1 cellular context compared by ENCODE assay signal in the genomic region with DNA sequence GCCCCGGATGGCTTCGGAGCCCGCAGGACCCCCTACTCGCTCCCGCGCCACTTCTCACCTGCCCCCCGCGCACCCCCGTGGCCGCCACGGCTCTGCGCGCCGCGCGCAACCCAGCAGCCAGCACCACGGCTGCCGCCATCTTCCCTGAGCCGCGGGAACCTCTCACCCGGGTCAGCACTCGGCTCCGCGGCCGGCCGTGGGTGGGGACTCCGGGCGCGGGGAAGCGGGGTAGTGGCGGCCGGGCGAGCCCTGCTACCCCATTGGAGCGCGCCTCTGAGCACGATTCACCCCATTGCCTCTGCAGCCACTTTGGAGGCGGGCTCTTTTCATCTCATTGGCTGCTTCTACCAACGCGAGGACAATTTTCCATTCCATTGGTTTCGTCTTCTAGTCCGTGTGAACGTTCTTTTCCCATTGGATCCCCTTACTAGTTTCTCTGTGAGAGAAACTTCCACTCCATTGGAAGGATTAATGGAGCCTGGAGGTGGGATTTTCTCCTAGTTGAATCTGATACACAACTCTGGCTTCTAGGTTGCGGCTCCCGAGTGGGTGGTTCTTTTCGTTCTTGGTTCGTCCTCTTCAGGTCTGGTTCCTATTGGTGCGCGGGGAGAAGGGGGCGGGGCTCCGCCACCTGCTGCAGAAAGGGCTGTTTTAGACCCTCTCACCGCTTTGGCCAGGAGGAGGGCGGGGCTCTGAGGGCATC.
A peak's percentile ranks its signal among the peaks of the same experiment; 100 is the strongest.
TF ChIP-seq lines count a peak whose summit lies in the region.

TSS of gene HINT2 (minus strand) at position 202 of the 703 bp plus-strand sequence. CDS start at position 139, 63 bp downstream.

TF ChIP-seq in GM12878, 131 proteins besides CTCF, POLR2A, EP300 and RAD21 (continued from another document and continues in another):
- peak; percentile 74; the same call in 1 of the 2 replicates for TF ChIP-seq TAF1 (IDR thresholded peaks at IDR 0.05; ENCODE audit: borderline replicate concordance, low read depth, low read length)
- peak; percentile 48 to 61; a peak in 2 of 4 replicates for TF ChIP-seq IKZF2 (IDR thresholded peaks at IDR 0.05)
- peak; percentile 70 for TF ChIP-seq E2F8 (IDR thresholded peaks at IDR 0.05; ENCODE audit: low read depth, partially characterized antibody)
- 0 out of 2 replicates have a peak, but pooled peaks have one; percentile 42 for TF ChIP-seq SREBF2 (IDR thresholded peaks at IDR 0.05; ENCODE audit: low read length)
- TF ChIP-seq FOS (IDR thresholded peaks at IDR 0.05; ENCODE audit: borderline replicate concordance, extremely low read depth, insufficient read length), result peak; percentile 75
- peak; percentile 22 for TF ChIP-seq MEF2B (IDR thresholded peaks at IDR 0.05; ENCODE audit: partially characterized antibody, poor library complexity, severe bottlenecking)
- TF ChIP-seq IKZF1 (conservative IDR thresholded peaks at IDR 0.05), result peak; percentile 80
- peak; percentile 94 for TF ChIP-seq HDGF (IDR thresholded peaks at IDR 0.05)
- peak in 1 of 2 experiments; percentile 72; a peak in 1 of 3 replicates for TF ChIP-seq EGR1 (IDR thresholded peaks at IDR 0.05; ENCODE audit: borderline replicate concordance in 1 of 2, low read depth in 2 of 2, low read length in 2 of 2)
- TF ChIP-seq, protein P1, sequence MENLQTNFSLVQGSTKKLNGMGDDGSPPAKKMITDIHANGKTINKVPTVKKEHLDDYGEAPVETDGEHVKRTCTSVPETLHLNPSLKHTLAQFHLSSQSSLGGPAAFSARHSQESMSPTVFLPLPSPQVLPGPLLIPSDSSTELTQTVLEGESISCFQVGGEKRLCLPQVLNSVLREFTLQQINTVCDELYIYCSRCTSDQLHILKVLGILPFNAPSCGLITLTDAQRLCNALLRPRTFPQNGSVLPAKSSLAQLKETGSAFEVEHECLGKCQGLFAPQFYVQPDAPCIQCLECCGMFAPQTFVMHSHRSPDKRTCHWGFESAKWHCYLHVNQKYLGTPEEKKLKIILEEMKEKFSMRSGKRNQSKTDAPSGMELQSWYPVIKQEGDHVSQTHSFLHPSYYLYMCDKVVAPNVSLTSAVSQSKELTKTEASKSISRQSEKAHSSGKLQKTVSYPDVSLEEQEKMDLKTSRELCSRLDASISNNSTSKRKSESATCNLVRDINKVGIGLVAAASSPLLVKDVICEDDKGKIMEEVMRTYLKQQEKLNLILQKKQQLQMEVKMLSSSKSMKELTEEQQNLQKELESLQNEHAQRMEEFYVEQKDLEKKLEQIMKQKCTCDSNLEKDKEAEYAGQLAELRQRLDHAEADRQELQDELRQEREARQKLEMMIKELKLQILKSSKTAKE (IDR thresholded peaks at IDR 0.05; ENCODE audit: low read depth, poor library complexity, severe bottlenecking), result peak; percentile 67
- peak; percentile 30 for TF ChIP-seq DPF2 (IDR thresholded peaks at IDR 0.05)
- peak; percentile 85 for TF ChIP-seq POLR2AphosphoS5 (IDR thresholded peaks at IDR 0.05; ENCODE audit: low read length)
- no peak for TF ChIP-seq ZNF274 (IDR thresholded peaks at IDR 0.05; ENCODE audit: insufficient read depth, insufficient read length)
- TF ChIP-seq MYB (IDR thresholded peaks at IDR 0.05; ENCODE audit: borderline replicate concordance, low read depth, low read length), result no peak
- TF ChIP-seq SREBF1 (IDR thresholded peaks at IDR 0.05; ENCODE audit: low read length), result no peak
- peak; percentile 81; the same call in 1 of the 2 replicates for TF ChIP-seq NR2F1 (conservative IDR thresholded peaks at IDR 0.05)
- no peak for TF ChIP-seq IRF5 (IDR thresholded peaks at IDR 0.05; ENCODE audit: borderline replicate concordance)
- TF ChIP-seq SUZ12 (IDR thresholded peaks at IDR 0.05; ENCODE audit: unreplicated experiment), result no peak
- TF ChIP-seq CBFB (IDR thresholded peaks at IDR 0.05; ENCODE audit: low read depth), result no peak
- TF ChIP-seq STAT1 (conservative IDR thresholded peaks at IDR 0.05), result 0 out of 2 replicates have a peak, but pooled peaks have one; percentile 13
- TF ChIP-seq ATF7 (IDR thresholded peaks at IDR 0.05; ENCODE audit: low read depth), result peak; percentile 77
- TF ChIP-seq BACH1 (IDR thresholded peaks at IDR 0.05; ENCODE audit: borderline replicate concordance), result peak; percentile 90
- no peak for TF ChIP-seq ZNF207 (IDR thresholded peaks at IDR 0.05; ENCODE audit: borderline replicate concordance)
- peak; percentile 93 for TF ChIP-seq GATAD2B (conservative IDR thresholded peaks at IDR 0.05; ENCODE audit: low read depth)
- peak; percentile 12; the same call in 1 of the 2 replicates for TF ChIP-seq NFYA (IDR thresholded peaks at IDR 0.05; ENCODE audit: borderline replicate concordance, low read depth, low read length)
- TF ChIP-seq JUNB (IDR thresholded peaks at IDR 0.05), result no peak
- TF ChIP-seq, protein P2, sequence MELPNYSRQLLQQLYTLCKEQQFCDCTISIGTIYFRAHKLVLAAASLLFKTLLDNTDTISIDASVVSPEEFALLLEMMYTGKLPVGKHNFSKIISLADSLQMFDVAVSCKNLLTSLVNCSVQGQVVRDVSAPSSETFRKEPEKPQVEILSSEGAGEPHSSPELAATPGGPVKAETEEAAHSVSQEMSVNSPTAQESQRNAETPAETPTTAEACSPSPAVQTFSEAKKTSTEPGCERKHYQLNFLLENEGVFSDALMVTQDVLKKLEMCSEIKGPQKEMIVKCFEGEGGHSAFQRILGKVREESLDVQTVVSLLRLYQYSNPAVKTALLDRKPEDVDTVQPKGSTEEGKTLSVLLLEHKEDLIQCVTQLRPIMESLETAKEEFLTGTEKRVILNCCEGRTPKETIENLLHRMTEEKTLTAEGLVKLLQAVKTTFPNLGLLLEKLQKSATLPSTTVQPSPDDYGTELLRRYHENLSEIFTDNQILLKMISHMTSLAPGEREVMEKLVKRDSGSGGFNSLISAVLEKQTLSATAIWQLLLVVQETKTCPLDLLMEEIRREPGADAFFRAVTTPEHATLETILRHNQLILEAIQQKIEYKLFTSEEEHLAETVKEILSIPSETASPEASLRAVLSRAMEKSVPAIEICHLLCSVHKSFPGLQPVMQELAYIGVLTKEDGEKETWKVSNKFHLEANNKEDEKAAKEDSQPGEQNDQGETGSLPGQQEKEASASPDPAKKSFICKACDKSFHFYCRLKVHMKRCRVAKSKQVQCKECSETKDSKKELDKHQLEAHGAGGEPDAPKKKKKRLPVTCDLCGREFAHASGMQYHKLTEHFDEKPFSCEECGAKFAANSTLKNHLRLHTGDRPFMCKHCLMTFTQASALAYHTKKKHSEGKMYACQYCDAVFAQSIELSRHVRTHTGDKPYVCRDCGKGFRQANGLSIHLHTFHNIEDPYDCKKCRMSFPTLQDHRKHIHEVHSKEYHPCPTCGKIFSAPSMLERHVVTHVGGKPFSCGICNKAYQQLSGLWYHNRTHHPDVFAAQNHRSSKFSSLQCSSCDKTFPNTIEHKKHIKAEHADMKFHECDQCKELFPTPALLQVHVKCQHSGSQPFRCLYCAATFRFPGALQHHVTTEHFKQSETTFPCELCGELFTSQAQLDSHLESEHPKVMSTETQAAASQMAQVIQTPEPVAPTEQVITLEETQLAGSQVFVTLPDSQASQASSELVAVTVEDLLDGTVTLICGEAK (IDR thresholded peaks at IDR 0.05; ENCODE audit: borderline replicate concordance), result no peak; the same call in 1 of the 2 replicates
- TF ChIP-seq, protein P3, sequence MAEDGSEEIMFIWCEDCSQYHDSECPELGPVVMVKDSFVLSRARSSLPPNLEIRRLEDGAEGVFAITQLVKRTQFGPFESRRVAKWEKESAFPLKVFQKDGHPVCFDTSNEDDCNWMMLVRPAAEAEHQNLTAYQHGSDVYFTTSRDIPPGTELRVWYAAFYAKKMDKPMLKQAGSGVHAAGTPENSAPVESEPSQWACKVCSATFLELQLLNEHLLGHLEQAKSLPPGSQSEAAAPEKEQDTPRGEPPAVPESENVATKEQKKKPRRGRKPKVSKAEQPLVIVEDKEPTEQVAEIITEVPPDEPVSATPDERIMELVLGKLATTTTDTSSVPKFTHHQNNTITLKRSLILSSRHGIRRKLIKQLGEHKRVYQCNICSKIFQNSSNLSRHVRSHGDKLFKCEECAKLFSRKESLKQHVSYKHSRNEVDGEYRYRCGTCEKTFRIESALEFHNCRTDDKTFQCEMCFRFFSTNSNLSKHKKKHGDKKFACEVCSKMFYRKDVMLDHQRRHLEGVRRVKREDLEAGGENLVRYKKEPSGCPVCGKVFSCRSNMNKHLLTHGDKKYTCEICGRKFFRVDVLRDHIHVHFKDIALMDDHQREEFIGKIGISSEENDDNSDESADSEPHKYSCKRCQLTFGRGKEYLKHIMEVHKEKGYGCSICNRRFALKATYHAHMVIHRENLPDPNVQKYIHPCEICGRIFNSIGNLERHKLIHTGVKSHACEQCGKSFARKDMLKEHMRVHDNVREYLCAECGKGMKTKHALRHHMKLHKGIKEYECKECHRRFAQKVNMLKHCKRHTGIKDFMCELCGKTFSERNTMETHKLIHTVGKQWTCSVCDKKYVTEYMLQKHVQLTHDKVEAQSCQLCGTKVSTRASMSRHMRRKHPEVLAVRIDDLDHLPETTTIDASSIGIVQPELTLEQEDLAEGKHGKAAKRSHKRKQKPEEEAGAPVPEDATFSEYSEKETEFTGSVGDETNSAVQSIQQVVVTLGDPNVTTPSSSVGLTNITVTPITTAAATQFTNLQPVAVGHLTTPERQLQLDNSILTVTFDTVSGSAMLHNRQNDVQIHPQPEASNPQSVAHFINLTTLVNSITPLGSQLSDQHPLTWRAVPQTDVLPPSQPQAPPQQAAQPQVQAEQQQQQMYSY (CRISPR knock-in tag; IDR thresholded peaks at IDR 0.05), result no peak
- peak; percentile 35; the same call in 1 of the 2 replicates for TF ChIP-seq MXI1 (IDR thresholded peaks at IDR 0.05; ENCODE audit: low read depth, low read length)
- TF ChIP-seq, protein P4, sequence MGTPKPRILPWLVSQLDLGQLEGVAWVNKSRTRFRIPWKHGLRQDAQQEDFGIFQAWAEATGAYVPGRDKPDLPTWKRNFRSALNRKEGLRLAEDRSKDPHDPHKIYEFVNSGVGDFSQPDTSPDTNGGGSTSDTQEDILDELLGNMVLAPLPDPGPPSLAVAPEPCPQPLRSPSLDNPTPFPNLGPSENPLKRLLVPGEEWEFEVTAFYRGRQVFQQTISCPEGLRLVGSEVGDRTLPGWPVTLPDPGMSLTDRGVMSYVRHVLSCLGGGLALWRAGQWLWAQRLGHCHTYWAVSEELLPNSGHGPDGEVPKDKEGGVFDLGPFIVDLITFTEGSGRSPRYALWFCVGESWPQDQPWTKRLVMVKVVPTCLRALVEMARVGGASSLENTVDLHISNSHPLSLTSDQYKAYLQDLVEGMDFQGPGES (IDR thresholded peaks at IDR 0.05), result peak; percentile 89
- no peak for TF ChIP-seq SMAD1 (IDR thresholded peaks at IDR 0.05; ENCODE audit: low read depth, partially characterized antibody)
- 0 out of 2 replicates have a peak, but pooled peaks have one; percentile 9 for TF ChIP-seq HDAC2 (IDR thresholded peaks at IDR 0.05)
- TF ChIP-seq HDAC6 (IDR thresholded peaks at IDR 0.05; ENCODE audit: unreplicated experiment), result no peak
- TF ChIP-seq KLF5 (IDR thresholded peaks at IDR 0.05; ENCODE audit: partially characterized antibody), result peak; percentile 46
- TF ChIP-seq SMAD5 (IDR thresholded peaks at IDR 0.05; ENCODE audit: low read depth), result 0 out of 2 replicates have a peak, but pooled peaks have one; percentile 71
- peak; percentile 92 for TF ChIP-seq SP1 (IDR thresholded peaks at IDR 0.05; ENCODE audit: low read depth, low read length)
- TF ChIP-seq ZBTB11 (CRISPR knock-in tag; IDR thresholded peaks at IDR 0.05), result no peak
- 0 out of 2 replicates have a peak, but pooled peaks have one; percentile 39 for TF ChIP-seq RUNX3 (IDR thresholded peaks at IDR 0.05; ENCODE audit: low read length)
- peak; percentile 2; the same call in 1 of the 2 replicates for TF ChIP-seq LARP7 (IDR thresholded peaks at IDR 0.05)
- no peak for TF ChIP-seq SMARCA5 (IDR thresholded peaks at IDR 0.05)
